1 cellular context compared by ENCODE assay signal in the genomic region with DNA sequence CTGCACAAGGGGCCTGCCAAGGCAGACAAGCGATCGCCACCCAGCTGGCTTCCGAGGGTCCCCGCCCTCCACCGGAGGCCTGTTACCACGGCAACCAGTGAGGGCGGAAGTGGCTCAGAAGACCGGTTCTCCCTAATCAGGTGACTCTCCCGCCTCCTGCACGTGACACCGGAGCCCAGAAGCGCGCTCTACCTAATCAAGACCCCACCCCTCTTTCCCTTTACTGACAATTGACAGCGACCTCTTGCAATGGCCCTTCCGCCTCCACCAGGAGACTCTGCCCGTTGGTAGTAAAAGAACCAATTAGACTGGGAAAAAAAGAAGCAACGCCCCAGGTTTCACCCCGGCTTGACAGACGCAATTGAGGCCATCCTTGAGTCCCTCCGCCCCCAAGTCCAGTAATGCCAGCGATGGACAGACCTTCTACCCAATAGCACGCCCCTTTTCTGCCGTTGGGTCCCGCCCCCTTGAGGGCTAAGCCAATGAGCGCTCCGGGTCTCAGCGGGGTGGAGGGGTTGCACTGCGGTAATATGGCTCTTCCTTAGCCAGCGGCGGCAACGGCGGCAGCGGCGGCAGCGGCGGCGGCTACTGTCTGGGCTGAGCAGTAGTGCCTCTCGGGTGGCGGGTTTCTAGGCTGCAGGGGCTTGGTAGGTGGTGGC.
A peak's percentile ranks its signal among the peaks of the same experiment; 100 is the strongest.
TF ChIP-seq lines count a peak whose summit lies in the region.

A gene (plus strand): TSS at position 525 of the 659 bp plus-strand sequence. CDS start 198 bp downstream, outside the sequence.

TF ChIP-seq in HepG2, 621 proteins besides CTCF, POLR2A, EP300 and RAD21 (continued from another document and continues in another):
- TF ChIP-seq, protein P1, sequence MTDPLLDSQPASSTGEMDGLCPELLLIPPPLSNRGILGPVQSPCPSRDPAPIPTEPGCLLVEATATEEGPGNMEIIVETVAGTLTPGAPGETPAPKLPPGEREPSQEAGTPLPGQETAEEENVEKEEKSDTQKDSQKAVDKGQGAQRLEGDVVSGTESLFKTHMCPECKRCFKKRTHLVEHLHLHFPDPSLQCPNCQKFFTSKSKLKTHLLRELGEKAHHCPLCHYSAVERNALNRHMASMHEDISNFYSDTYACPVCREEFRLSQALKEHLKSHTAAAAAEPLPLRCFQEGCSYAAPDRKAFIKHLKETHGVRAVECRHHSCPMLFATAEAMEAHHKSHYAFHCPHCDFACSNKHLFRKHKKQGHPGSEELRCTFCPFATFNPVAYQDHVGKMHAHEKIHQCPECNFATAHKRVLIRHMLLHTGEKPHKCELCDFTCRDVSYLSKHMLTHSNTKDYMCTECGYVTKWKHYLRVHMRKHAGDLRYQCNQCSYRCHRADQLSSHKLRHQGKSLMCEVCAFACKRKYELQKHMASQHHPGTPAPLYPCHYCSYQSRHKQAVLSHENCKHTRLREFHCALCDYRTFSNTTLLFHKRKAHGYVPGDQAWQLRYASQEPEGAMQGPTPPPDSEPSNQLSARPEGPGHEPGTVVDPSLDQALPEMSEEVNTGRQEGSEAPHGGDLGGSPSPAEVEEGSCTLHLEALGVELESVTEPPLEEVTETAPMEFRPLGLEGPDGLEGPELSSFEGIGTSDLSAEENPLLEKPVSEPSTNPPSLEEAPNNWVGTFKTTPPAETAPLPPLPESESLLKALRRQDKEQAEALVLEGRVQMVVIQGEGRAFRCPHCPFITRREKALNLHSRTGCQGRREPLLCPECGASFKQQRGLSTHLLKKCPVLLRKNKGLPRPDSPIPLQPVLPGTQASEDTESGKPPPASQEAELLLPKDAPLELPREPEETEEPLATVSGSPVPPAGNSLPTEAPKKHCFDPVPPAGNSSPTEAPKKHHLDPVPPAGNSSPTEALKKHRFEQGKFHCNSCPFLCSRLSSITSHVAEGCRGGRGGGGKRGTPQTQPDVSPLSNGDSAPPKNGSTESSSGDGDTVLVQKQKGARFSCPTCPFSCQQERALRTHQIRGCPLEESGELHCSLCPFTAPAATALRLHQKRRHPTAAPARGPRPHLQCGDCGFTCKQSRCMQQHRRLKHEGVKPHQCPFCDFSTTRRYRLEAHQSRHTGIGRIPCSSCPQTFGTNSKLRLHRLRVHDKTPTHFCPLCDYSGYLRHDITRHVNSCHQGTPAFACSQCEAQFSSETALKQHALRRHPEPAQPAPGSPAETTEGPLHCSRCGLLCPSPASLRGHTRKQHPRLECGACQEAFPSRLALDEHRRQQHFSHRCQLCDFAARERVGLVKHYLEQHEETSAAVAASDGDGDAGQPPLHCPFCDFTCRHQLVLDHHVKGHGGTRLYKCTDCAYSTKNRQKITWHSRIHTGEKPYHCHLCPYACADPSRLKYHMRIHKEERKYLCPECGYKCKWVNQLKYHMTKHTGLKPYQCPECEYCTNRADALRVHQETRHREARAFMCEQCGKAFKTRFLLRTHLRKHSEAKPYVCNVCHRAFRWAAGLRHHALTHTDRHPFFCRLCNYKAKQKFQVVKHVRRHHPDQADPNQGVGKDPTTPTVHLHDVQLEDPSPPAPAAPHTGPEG (CRISPR knock-in tag; IDR thresholded peaks at IDR 0.05) = no peak
- TF ChIP-seq, protein P2, sequence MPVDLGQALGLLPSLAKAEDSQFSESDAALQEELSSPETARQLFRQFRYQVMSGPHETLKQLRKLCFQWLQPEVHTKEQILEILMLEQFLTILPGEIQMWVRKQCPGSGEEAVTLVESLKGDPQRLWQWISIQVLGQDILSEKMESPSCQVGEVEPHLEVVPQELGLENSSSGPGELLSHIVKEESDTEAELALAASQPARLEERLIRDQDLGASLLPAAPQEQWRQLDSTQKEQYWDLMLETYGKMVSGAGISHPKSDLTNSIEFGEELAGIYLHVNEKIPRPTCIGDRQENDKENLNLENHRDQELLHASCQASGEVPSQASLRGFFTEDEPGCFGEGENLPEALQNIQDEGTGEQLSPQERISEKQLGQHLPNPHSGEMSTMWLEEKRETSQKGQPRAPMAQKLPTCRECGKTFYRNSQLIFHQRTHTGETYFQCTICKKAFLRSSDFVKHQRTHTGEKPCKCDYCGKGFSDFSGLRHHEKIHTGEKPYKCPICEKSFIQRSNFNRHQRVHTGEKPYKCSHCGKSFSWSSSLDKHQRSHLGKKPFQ (CRISPR knock-in tag; IDR thresholded peaks at IDR 0.05; ENCODE audit: insufficient replicate concordance) = no peak
- no peak for TF ChIP-seq TP53 (CRISPR knock-in tag; conservative IDR thresholded peaks at IDR 0.05)
- TF ChIP-seq SRF (IDR thresholded peaks at IDR 0.05; ENCODE audit: low read depth, low read length) = no peak
- TF ChIP-seq, protein P3, sequence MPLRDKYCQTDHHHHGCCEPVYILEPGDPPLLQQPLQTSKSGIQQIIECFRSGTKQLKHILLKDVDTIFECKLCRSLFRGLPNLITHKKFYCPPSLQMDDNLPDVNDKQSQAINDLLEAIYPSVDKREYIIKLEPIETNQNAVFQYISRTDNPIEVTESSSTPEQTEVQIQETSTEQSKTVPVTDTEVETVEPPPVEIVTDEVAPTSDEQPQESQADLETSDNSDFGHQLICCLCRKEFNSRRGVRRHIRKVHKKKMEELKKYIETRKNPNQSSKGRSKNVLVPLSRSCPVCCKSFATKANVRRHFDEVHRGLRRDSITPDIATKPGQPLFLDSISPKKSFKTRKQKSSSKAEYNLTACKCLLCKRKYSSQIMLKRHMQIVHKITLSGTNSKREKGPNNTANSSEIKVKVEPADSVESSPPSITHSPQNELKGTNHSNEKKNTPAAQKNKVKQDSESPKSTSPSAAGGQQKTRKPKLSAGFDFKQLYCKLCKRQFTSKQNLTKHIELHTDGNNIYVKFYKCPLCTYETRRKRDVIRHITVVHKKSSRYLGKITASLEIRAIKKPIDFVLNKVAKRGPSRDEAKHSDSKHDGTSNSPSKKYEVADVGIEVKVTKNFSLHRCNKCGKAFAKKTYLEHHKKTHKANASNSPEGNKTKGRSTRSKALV (CRISPR knock-in tag; IDR thresholded peaks at IDR 0.05) = no peak
- TF ChIP-seq ZNF292 (CRISPR knock-in tag; IDR thresholded peaks at IDR 0.05; ENCODE audit: borderline replicate concordance, low read depth) = no peak
- TF ChIP-seq KDM5A (IDR thresholded peaks at IDR 0.05; ENCODE audit: borderline replicate concordance, low read length) = peak; percentile 43; the same call in 1 of the 2 replicates
- TF ChIP-seq ZNF10 (CRISPR knock-in tag; IDR thresholded peaks at IDR 0.05; ENCODE audit: borderline replicate concordance, low read depth) = no peak
- TF ChIP-seq PRMT3 (CRISPR knock-in tag; IDR thresholded peaks at IDR 0.05; ENCODE audit: borderline replicate concordance, low read depth) = no peak
- TF ChIP-seq ZNF766 (CRISPR knock-in tag; IDR thresholded peaks at IDR 0.05; ENCODE audit: borderline replicate concordance) = no peak
- TF ChIP-seq SOX13 (IDR thresholded peaks at IDR 0.05) = no peak
- TF ChIP-seq SOX13 (CRISPR knock-in tag; conservative IDR thresholded peaks at IDR 0.05 in 1 of 2, IDR thresholded peaks at IDR 0.05 in 1 of 2) = no peak
- TF ChIP-seq, protein P4, sequence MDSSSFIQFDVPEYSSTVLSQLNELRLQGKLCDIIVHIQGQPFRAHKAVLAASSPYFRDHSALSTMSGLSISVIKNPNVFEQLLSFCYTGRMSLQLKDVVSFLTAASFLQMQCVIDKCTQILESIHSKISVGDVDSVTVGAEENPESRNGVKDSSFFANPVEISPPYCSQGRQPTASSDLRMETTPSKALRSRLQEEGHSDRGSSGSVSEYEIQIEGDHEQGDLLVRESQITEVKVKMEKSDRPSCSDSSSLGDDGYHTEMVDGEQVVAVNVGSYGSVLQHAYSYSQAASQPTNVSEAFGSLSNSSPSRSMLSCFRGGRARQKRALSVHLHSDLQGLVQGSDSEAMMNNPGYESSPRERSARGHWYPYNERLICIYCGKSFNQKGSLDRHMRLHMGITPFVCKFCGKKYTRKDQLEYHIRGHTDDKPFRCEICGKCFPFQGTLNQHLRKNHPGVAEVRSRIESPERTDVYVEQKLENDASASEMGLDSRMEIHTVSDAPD (CRISPR knock-in tag; IDR thresholded peaks at IDR 0.05) = no peak
- TF ChIP-seq ZNF350 (CRISPR knock-in tag; IDR thresholded peaks at IDR 0.05; ENCODE audit: borderline replicate concordance, low read depth) = no peak; the same call in 1 of the 2 replicates
- TF ChIP-seq, protein P5, sequence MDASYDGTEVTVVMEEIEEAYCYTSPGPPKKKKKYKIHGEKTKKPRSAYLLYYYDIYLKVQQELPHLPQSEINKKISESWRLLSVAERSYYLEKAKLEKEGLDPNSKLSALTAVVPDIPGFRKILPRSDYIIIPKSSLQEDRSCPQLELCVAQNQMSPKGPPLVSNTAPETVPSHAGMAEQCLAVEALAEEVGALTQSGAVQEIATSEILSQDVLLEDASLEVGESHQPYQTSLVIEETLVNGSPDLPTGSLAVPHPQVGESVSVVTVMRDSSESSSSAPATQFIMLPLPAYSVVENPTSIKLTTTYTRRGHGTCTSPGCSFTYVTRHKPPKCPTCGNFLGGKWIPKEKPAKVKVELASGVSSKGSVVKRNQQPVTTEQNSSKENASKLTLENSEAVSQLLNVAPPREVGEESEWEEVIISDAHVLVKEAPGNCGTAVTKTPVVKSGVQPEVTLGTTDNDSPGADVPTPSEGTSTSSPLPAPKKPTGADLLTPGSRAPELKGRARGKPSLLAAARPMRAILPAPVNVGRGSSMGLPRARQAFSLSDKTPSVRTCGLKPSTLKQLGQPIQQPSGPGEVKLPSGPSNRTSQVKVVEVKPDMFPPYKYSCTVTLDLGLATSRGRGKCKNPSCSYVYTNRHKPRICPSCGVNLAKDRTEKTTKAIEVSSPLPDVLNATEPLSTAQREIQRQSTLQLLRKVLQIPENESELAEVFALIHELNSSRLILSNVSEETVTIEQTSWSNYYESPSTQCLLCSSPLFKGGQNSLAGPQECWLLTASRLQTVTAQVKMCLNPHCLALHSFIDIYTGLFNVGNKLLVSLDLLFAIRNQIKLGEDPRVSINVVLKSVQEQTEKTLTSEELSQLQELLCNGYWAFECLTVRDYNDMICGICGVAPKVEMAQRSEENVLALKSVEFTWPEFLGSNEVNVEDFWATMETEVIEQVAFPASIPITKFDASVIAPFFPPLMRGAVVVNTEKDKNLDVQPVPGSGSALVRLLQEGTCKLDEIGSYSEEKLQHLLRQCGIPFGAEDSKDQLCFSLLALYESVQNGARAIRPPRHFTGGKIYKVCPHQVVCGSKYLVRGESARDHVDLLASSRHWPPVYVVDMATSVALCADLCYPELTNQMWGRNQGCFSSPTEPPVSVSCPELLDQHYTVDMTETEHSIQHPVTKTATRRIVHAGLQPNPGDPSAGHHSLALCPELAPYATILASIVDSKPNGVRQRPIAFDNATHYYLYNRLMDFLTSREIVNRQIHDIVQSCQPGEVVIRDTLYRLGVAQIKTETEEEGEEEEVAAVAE (CRISPR knock-in tag; IDR thresholded peaks at IDR 0.05; ENCODE audit: borderline replicate concordance) = peak; percentile 87; the same call in 1 of the 2 replicates
- TF ChIP-seq ZNF431 (CRISPR knock-in tag; IDR thresholded peaks at IDR 0.05; ENCODE audit: borderline replicate concordance, low read depth) = no peak
- TF ChIP-seq ZNF496 (CRISPR knock-in tag; IDR thresholded peaks at IDR 0.05; ENCODE audit: insufficient replicate concordance) = no peak
- no peak for TF ChIP-seq ZNF432 (CRISPR knock-in tag; IDR thresholded peaks at IDR 0.05; ENCODE audit: borderline replicate concordance)
- TF ChIP-seq ZNF354B (CRISPR knock-in tag; IDR thresholded peaks at IDR 0.05) = no peak
- TF ChIP-seq, protein P6, sequence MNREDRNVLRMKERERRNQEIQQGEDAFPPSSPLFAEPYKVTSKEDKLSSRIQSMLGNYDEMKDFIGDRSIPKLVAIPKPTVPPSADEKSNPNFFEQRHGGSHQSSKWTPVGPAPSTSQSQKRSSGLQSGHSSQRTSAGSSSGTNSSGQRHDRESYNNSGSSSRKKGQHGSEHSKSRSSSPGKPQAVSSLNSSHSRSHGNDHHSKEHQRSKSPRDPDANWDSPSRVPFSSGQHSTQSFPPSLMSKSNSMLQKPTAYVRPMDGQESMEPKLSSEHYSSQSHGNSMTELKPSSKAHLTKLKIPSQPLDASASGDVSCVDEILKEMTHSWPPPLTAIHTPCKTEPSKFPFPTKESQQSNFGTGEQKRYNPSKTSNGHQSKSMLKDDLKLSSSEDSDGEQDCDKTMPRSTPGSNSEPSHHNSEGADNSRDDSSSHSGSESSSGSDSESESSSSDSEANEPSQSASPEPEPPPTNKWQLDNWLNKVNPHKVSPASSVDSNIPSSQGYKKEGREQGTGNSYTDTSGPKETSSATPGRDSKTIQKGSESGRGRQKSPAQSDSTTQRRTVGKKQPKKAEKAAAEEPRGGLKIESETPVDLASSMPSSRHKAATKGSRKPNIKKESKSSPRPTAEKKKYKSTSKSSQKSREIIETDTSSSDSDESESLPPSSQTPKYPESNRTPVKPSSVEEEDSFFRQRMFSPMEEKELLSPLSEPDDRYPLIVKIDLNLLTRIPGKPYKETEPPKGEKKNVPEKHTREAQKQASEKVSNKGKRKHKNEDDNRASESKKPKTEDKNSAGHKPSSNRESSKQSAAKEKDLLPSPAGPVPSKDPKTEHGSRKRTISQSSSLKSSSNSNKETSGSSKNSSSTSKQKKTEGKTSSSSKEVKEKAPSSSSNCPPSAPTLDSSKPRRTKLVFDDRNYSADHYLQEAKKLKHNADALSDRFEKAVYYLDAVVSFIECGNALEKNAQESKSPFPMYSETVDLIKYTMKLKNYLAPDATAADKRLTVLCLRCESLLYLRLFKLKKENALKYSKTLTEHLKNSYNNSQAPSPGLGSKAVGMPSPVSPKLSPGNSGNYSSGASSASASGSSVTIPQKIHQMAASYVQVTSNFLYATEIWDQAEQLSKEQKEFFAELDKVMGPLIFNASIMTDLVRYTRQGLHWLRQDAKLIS (CRISPR knock-in tag; IDR thresholded peaks at IDR 0.05) = no peak
- no peak for TF ChIP-seq ZNF550 (CRISPR knock-in tag; IDR thresholded peaks at IDR 0.05; ENCODE audit: borderline replicate concordance)
- TF ChIP-seq MEF2D (CRISPR knock-in tag; IDR thresholded peaks at IDR 0.05) = no peak
- no peak; the same call in 1 of the 2 replicates for TF ChIP-seq ELF3 (CRISPR knock-in tag; IDR thresholded peaks at IDR 0.05)
- no peak for TF ChIP-seq SIX4 (CRISPR knock-in tag; IDR thresholded peaks at IDR 0.05)
- TF ChIP-seq, protein P7, sequence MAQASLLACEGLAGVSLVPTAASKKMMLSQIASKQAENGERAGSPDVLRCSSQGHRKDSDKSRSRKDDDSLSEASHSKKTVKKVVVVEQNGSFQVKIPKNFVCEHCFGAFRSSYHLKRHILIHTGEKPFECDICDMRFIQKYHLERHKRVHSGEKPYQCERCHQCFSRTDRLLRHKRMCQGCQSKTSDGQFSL (CRISPR knock-in tag; IDR thresholded peaks at IDR 0.05) = no peak
- TF ChIP-seq, protein P8, sequence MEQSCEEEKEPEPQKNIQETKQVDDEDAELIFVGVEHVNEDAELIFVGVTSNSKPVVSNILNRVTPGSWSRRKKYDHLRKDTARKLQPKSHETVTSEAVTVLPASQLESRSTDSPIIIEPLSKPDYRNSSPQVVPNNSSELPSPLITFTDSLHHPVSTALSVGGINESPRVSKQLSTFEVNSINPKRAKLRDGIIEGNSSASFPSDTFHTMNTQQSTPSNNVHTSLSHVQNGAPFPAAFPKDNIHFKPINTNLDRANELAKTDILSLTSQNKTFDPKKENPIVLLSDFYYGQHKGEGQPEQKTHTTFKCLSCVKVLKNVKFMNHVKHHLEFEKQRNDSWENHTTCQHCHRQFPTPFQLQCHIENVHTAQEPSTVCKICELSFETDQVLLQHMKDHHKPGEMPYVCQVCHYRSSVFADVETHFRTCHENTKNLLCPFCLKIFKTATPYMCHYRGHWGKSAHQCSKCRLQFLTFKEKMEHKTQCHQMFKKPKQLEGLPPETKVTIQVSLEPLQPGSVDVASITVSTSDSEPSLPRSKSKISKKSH (CRISPR knock-in tag; IDR thresholded peaks at IDR 0.05; ENCODE audit: borderline replicate concordance) = peak; percentile 37; the same call in 1 of the 2 replicates
- TF ChIP-seq, protein P9, sequence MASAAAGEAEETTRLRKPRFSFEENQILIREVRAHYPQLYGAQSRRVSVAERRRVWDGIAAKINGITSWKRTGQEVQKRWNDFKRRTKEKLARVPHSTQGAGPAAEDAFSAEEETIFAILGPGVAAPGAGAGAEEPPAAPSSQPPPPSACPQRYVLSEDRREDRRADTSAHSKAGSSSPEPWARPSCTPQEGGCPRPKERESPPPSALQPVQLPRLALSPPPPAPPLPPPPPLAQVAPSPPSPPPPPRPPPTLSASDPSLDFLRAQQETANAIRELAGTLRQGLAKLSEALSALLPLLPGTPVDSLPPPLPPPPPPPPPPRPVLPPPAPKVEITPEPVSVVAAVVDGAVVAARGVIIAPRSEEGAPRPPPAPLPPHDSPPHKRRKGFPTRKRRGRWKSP (CRISPR knock-in tag; IDR thresholded peaks at IDR 0.05) = no peak
- no peak for TF ChIP-seq ZNF430 (CRISPR knock-in tag; IDR thresholded peaks at IDR 0.05)
